Comparison of ENCODE assay signal across 1 cellular context in genomic region chr13:51583875-51584730, GRCh38.
TF ChIP-seq lines count a peak whose summit lies in the region.

WDFY2 (plus strand) TSS chr13:51584462; CDS start chr13:51584688, 226 bp downstream.

TF ChIP-seq in A549, 52 proteins besides CTCF, POLR2A, EP300 and RAD21 (continued from another document):
- no peak for TF ChIP-seq HDAC2 (IDR thresholded peaks at IDR 0.05)
- TF ChIP-seq NPAS2 (CRISPR knock-in tag; IDR thresholded peaks at IDR 0.05; ENCODE audit: borderline replicate concordance): no peak
- peak; percentile 25; the same call in 1 of the 2 replicates for TF ChIP-seq PHF8 (IDR thresholded peaks at IDR 0.05; ENCODE audit: borderline replicate concordance, low read depth)
- TF ChIP-seq HOXB5 (CRISPR knock-in tag; IDR thresholded peaks at IDR 0.05): no peak
- TF ChIP-seq TFCP2L1 (CRISPR knock-in tag; IDR thresholded peaks at IDR 0.05): no peak
- no peak for TF ChIP-seq FOSL2 (IDR thresholded peaks at IDR 0.05)
- no peak for TF ChIP-seq FOSL2 (CRISPR knock-in tag; IDR thresholded peaks at IDR 0.05)
